ENCODE assay signal across 9 cellular contexts in genomic region chr2:238513346-238513745, GRCh38.
DNase-seq lines count a peak whose midpoint lies in the region; TF ChIP-seq lines count a peak whose summit lies in the region.
"Had no signal": no experiment of that assay in that cellular context is flagged by ENCODE, and none has a peak within 500 bp of the region (broad histone marks: within the 10 kb centered on the region; RNA-seq: fewer than 3 reads in every experiment).

No MANE protein-coding gene starts in this region.

- no peak for TF ChIP-seq POLR2A in transverse colon (IDR thresholded peaks at IDR 0.05)

- CTCF ChIA-PET in CD8-positive, alpha-beta memory T cell (lab: Charles Lee) = interaction anchor here (1.3 to 1.4 kb wide), 2 partner anchors 9 to 35 kb away, joined by 4 to 5 read pairs; no protein-coding TSS in a partner anchor

- H3K36me3 ChIP-seq in SU-DHL-6 (ENCODE audit: low read length) (no peaks in the 10 kb centered on the region), transverse colon (no peaks in the 10 kb centered on the region)
- H3K36me3 ChIP-seq in CD8-positive, alpha-beta memory T cell (ENCODE audit: insufficient read depth, low read length) = no peaks in the 10 kb centered on the region

- no peaks in the 10 kb centered on the region for H3K27me3 ChIP-seq in HL-60 (ENCODE audit: insufficient read depth, poor library complexity, severe bottlenecking)
- H3K27me3 ChIP-seq in SU-DHL-6 (ENCODE audit: low read length) = no peaks in the 10 kb centered on the region
- peaks cover 9% of the 10 kb centered on the region for H3K27me3 ChIP-seq in transverse colon
- no peaks in the 10 kb centered on the region for H3K27me3 ChIP-seq in CD8-positive, alpha-beta memory T cell (ENCODE audit: insufficient read depth, low read length, poor library complexity, severe bottlenecking)
- H3K27me3 ChIP-seq: BLaER1 had no signal

- TF ChIP-seq EP300 in transverse colon (IDR thresholded peaks at IDR 0.05; ENCODE audit: low read depth) = no peak

- H3K79me2 ChIP-seq in SU-DHL-6 (ENCODE audit: insufficient read depth, low read length) = no peaks in the 10 kb centered on the region

- 52 to 56% methylated on average over 3 of the region's 3 CpGs for WGBS in transverse colon (ENCODE audit: low coverage in 1 of 2), 2 donors

- peak; percentile 38 for TF ChIP-seq CTCF in HL-60 (IDR thresholded peaks at IDR 0.05; ENCODE audit: insufficient read depth, low read length)
- peak; percentile 45 for TF ChIP-seq CTCF in SU-DHL-6 (IDR thresholded peaks at IDR 0.05; ENCODE audit: insufficient read depth, low read length, poor library complexity, severe bottlenecking)
- peak in 4 of 5 experiments; percentile 11 to 35 (median 26) for TF ChIP-seq CTCF in transverse colon (IDR thresholded peaks at IDR 0.05)

- H3K36me3 Mint-ChIP-seq in CD8-positive, alpha-beta memory T cell = peaks cover 0 to 11% (median 0%) of the 10 kb centered on the region in 3 donors

- H3F3A ChIP-seq in SU-DHL-6 (ENCODE audit: insufficient read depth) = no peaks in the 10 kb centered on the region

- no peak overlapping the region for H3K27ac Mint-ChIP-seq in CD8-positive, alpha-beta memory T cell

- no peak overlapping the region for H3K4me3 Mint-ChIP-seq in CD8-positive, alpha-beta memory T cell

- no peaks in the 10 kb centered on the region for H3K9me3 ChIP-seq in SU-DHL-6 (ENCODE audit: insufficient read depth, low read length)
- H3K9me3 ChIP-seq in transverse colon = peaks cover 4 to 11% of the 10 kb centered on the region in 2 donors
- peaks cover 6% of the 10 kb centered on the region for H3K9me3 ChIP-seq in CD8-positive, alpha-beta memory T cell (ENCODE audit: low read length)

- POLR2A ChIA-PET in CD8-positive, alpha-beta memory T cell (lab: Charles Lee) = no interaction called here

- peaks cover 6 to 19% (median 14%) of the 10 kb centered on the region in 5 donors for H3K9me3 Mint-ChIP-seq in CD8-positive, alpha-beta memory T cell

- H3K9ac ChIP-seq in SU-DHL-6 (ENCODE audit: low read length) = no peak overlapping the region
- H3K9ac ChIP-seq: BLaER1 had no signal

- no peak overlapping the region for H3K4me2 ChIP-seq in SU-DHL-6 (ENCODE audit: low read depth, low read length, poor library complexity, severe bottlenecking)
- H3K4me2 ChIP-seq: BLaER1 had no signal

- H3K4me1 ChIP-seq in transverse colon = no peaks in the 10 kb centered on the region
- no peaks in the 10 kb centered on the region for H3K4me1 ChIP-seq in CD8-positive, alpha-beta memory T cell (ENCODE audit: insufficient read depth, low read length)

- intact Hi-C loops in transverse colon (cut with DNase I; ENCODE audit: low total_unique reads) = no loop called here

- H4K20me1 ChIP-seq in SU-DHL-6 (ENCODE audit: low read depth, low read length) = no peaks in the 10 kb centered on the region
- H4K20me1 ChIP-seq: BLaER1 had no signal

- H3K27me3 Mint-ChIP-seq in CD8-positive, alpha-beta memory T cell = peaks cover 6 to 13% of the 10 kb centered on the region in 2 donors

- peak; percentile 48 for DNase-seq in NCI-H1694 treated with DMSO at 0.1 percent for 48 hours (lab: John Stamatoyannopoulos, UW)
- DNase-seq in NCI-H1694 (lab: John Stamatoyannopoulos, UW) = no peak
- DNase-seq in HL-60 (ENCODE audit: low read depth in 1 of 2, low spot score in 1 of 2) = peak; percentile 20 to 50
- peak; percentile 33 for DNase-seq in glomerular visceral epithelial cell (ENCODE audit: extremely low spot score)
- DNase-seq in transverse colon = no peak
- no peak for DNase-seq in hippocampal formation (lab: John Stamatoyannopoulos, UW)
- no peak for DNase-seq in CD8-positive, alpha-beta memory T cell

- H2AFZ ChIP-seq in SU-DHL-6 (ENCODE audit: low read depth, low read length, severe bottlenecking) = no peak overlapping the region

- H3K4me1 Mint-ChIP-seq in CD8-positive, alpha-beta memory T cell = no peaks in the 10 kb centered on the region

- no peaks in the 10 kb centered on the region for H3K9me2 ChIP-seq in SU-DHL-6 (replicated peaks; ENCODE audit: insufficient read depth, low read length)

- H3K27ac ChIP-seq in HL-60 (replicated peaks) (no peak overlapping the region), SU-DHL-6 (ENCODE audit: low read depth, low read length) (no peak overlapping the region), transverse colon (no peak overlapping the region)
- H3K27ac ChIP-seq in CD8-positive, alpha-beta memory T cell (ENCODE audit: low read depth, low read length) = no peak overlapping the region
- H3K27ac ChIP-seq: BLaER1 had no signal

- in situ Hi-C loops in transverse colon (cut with MboI; ENCODE audit: low pct_ligation_motif_present in 1 of 4, low pct_unique_long_range_greater_than_20kb in 1 of 4, low sequenced_read_pairs in 3 of 4) = no loop called here

- H3K4me3 ChIP-seq in HL-60 (replicated peaks; ENCODE audit: insufficient read depth, low read length) (no peak overlapping the region), SU-DHL-6 (ENCODE audit: insufficient read depth, low read length, poor library complexity, severe bottlenecking) (no peak overlapping the region), transverse colon (no peak overlapping the region)
- no peak overlapping the region for H3K4me3 ChIP-seq in CD8-positive, alpha-beta memory T cell (ENCODE audit: low read length)
- H3K4me3 ChIP-seq: BLaER1 had no signal

Comparison
In these comparisons a context has a peak if more than half of its experiments do, and no peak if none do; other contexts are left out.
1. DNase-seq: peak in NCI-H1694 treated with DMSO at 0.1 percent for 48 hours (single experiment), HL-60 (2 of 2) and glomerular visceral epithelial cell (single experiment); none in NCI-H1694 (single experiment), transverse colon (single experiment), hippocampal formation (0 of 2) and CD8-positive, alpha-beta memory T cell (0 of 5).
2. Peak in every context shown above with its lines, with median percentiles within 50 percentile points of each other: CTCF ChIP-seq.